Comparison of ENCODE assay signal across 20 cellular contexts in genomic region chr17:73976147-73976546, GRCh38.
DNase-seq lines count a peak whose midpoint lies in the region; ATAC-seq and TF ChIP-seq lines count a peak whose summit lies in the region.
"Had no signal": no experiment of that assay in that cellular context is flagged by ENCODE, and none has a peak within 500 bp of the region (broad histone marks: within the 10 kb centered on the region; RNA-seq: fewer than 3 reads in every experiment).

No MANE protein-coding gene starts in this region.

- no peak for ATAC-seq in upper lobe of left lung (ENCODE audit: low FRiP score in 2 of 2)
- ATAC-seq: GM12878, GM23338, HCT116, PC-3 had no signal

- peaks cover 43% of the 10 kb centered on the region for H3K4me1 ChIP-seq in BE2C
- H3K4me1 ChIP-seq in SJCRH30 = peaks cover 52% of the 10 kb centered on the region
- H3K4me1 ChIP-seq in mesodermal cell (ENCODE audit: control insufficient read depth, insufficient read depth, low read length, poor library complexity, severe bottlenecking) = peaks cover 19% of the 10 kb centered on the region
- no peaks in the 10 kb centered on the region for H3K4me1 ChIP-seq in upper lobe of left lung

- no peak for TF ChIP-seq EP300 in upper lobe of left lung (IDR thresholded peaks at IDR 0.05)

- TF ChIP-seq POLR2A in upper lobe of left lung (IDR thresholded peaks at IDR 0.05) = no peak

- TF ChIP-seq CTCF in BE2C (IDR thresholded peaks at IDR 0.05; ENCODE audit: low read depth, low read length) (no peak), upper lobe of left lung (IDR thresholded peaks at IDR 0.05) (no peak)

- H3K9me3 ChIP-seq in BE2C (no peaks in the 10 kb centered on the region), SJCRH30 (replicated peaks) (no peaks in the 10 kb centered on the region), mesodermal cell (ENCODE audit: control insufficient read depth, low read length) (no peaks in the 10 kb centered on the region), upper lobe of left lung (no peaks in the 10 kb centered on the region)

- H3K36me3 ChIP-seq in BE2C (no peaks in the 10 kb centered on the region), H7 (replicated peaks; ENCODE audit: control insufficient read depth, insufficient read depth, low read length) (no peaks in the 10 kb centered on the region), SJCRH30 (no peaks in the 10 kb centered on the region), mesodermal cell (ENCODE audit: control insufficient read depth, insufficient read depth, low read length) (no peaks in the 10 kb centered on the region), upper lobe of left lung (no peaks in the 10 kb centered on the region)

- H3K4me3 ChIP-seq in BE2C (ENCODE audit: low read depth, low read length) = no peak overlapping the region
- no peak overlapping the region for H3K4me3 ChIP-seq in H7 (ENCODE audit: insufficient read depth, low read depth, low read length)
- H3K4me3 ChIP-seq in SJCRH30 = no peak overlapping the region
- H3K4me3 ChIP-seq in mesodermal cell (ENCODE audit: extremely low read depth, insufficient read depth, low read length, poor library complexity, severe bottlenecking) = no peak overlapping the region
- no peak overlapping the region for H3K4me3 ChIP-seq in upper lobe of left lung
- H3K4me3 ChIP-seq: GM12878, GM23338 had no signal

- H3K27ac ChIP-seq in SJCRH30 (peak overlapping the region; percentile 86), mesodermal cell (ENCODE audit: low read depth, low read length, severe bottlenecking) (peak overlapping the region; percentile 16), upper lobe of left lung (no peak overlapping the region)

- WGBS in mesodermal cell (ENCODE audit: insufficient coverage in 2 of 2), 2 experiments = 50 to 70% methylated on average over 1 of the region's 1 CpG
- WGBS in upper lobe of left lung, 2 donors = 84 to 100% methylated on average over 1 of the region's 1 CpG

- peak; percentile 54 for DNase-seq in BE2C
- peak; percentile 4 for DNase-seq in H7
- peak in 1 of 2 experiments; percentile 42 for DNase-seq in SJCRH30
- no peak for DNase-seq in HuH-7.5 (ENCODE audit: low spot score)
- DNase-seq in upper lobe of left lung = no peak
- DNase-seq in dermis blood vessel endothelial cell = no peak
- no peak for DNase-seq in NCI-H2171 (lab: John Stamatoyannopoulos, UW)
- DNase-seq: AML-193, COR-L47, DMS 273 treated with DMSO at 0.1 percent for 48 hours, NCI-H1105, NCI-H146, NCI-H2171 treated with DMSO at 0.1 percent for 48 hours, NCI-H526, PC-3, Right ventricle myocardium superior had no signal

- H3K27me3 ChIP-seq in BE2C (no peaks in the 10 kb centered on the region), H7 (ENCODE audit: control insufficient read depth, insufficient read depth, low read length) (no peaks in the 10 kb centered on the region; the same call in 1 of the 2 replicates), SJCRH30 (no peaks in the 10 kb centered on the region), upper lobe of left lung (no peaks in the 10 kb centered on the region)

Comparison
In these comparisons a context has a peak if more than half of its experiments do, and no peak if none do; other contexts are left out.
1. DNase-seq: peak in BE2C (single experiment) and H7 (single experiment); none in HuH-7.5 (single experiment), upper lobe of left lung (0 of 2), dermis blood vessel endothelial cell (single experiment) and NCI-H2171 (single experiment).
2. H3K27ac ChIP-seq: peak in SJCRH30 (single experiment) and mesodermal cell (single experiment); none in upper lobe of left lung (0 of 4).